ENCODE assay signal across 2 cellular contexts in genomic region chr20:822651-823325, GRCh38.
TF ChIP-seq lines count a peak whose summit lies in the region.

No MANE protein-coding gene starts in this region.

TF ChIP-seq in WTC11, 78 proteins besides CTCF, POLR2A, EP300 and RAD21:
- TF ChIP-seq ZNF416 (CRISPR knock-in tag; IDR thresholded peaks at IDR 0.05), result no peak
- TF ChIP-seq, protein P1, sequence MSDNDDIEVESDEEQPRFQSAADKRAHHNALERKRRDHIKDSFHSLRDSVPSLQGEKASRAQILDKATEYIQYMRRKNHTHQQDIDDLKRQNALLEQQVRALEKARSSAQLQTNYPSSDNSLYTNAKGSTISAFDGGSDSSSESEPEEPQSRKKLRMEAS (CRISPR knock-in tag; IDR thresholded peaks at IDR 0.05), result no peak
- no peak for TF ChIP-seq ZNF396 (CRISPR knock-in tag; IDR thresholded peaks at IDR 0.05; ENCODE audit: borderline replicate concordance)
- TF ChIP-seq, protein P2, sequence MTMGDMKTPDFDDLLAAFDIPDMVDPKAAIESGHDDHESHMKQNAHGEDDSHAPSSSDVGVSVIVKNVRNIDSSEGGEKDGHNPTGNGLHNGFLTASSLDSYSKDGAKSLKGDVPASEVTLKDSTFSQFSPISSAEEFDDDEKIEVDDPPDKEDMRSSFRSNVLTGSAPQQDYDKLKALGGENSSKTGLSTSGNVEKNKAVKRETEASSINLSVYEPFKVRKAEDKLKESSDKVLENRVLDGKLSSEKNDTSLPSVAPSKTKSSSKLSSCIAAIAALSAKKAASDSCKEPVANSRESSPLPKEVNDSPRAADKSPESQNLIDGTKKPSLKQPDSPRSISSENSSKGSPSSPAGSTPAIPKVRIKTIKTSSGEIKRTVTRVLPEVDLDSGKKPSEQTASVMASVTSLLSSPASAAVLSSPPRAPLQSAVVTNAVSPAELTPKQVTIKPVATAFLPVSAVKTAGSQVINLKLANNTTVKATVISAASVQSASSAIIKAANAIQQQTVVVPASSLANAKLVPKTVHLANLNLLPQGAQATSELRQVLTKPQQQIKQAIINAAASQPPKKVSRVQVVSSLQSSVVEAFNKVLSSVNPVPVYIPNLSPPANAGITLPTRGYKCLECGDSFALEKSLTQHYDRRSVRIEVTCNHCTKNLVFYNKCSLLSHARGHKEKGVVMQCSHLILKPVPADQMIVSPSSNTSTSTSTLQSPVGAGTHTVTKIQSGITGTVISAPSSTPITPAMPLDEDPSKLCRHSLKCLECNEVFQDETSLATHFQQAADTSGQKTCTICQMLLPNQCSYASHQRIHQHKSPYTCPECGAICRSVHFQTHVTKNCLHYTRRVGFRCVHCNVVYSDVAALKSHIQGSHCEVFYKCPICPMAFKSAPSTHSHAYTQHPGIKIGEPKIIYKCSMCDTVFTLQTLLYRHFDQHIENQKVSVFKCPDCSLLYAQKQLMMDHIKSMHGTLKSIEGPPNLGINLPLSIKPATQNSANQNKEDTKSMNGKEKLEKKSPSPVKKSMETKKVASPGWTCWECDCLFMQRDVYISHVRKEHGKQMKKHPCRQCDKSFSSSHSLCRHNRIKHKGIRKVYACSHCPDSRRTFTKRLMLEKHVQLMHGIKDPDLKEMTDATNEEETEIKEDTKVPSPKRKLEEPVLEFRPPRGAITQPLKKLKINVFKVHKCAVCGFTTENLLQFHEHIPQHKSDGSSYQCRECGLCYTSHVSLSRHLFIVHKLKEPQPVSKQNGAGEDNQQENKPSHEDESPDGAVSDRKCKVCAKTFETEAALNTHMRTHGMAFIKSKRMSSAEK (CRISPR knock-in tag; IDR thresholded peaks at IDR 0.05; ENCODE audit: borderline replicate concordance), result no peak
- no peak for TF ChIP-seq ZNF423 (CRISPR knock-in tag; IDR thresholded peaks at IDR 0.05)
TF ChIP-seq in WTC11: peak in this region for 0.

TF ChIP-seq in HepG2, 621 proteins besides CTCF, POLR2A, EP300 and RAD21 (continues in another document):
- TF ChIP-seq MAFF (IDR thresholded peaks at IDR 0.05; ENCODE audit: low read depth, low read length) (no peak), ZBTB14 (CRISPR knock-in tag; IDR thresholded peaks at IDR 0.05) (0 out of 2 replicates have a peak, but pooled peaks have one; percentile 23), ZNF782 (CRISPR knock-in tag; IDR thresholded peaks at IDR 0.05; ENCODE audit: borderline replicate concordance) (no peak), ZNF784 (CRISPR knock-in tag; IDR thresholded peaks at IDR 0.05; ENCODE audit: borderline replicate concordance) (no peak), ZFY (CRISPR knock-in tag; IDR thresholded peaks at IDR 0.05) (peak; percentile 22; the same call in 1 of the 2 replicates), GRHL1 (CRISPR knock-in tag; conservative IDR thresholded peaks at IDR 0.05) (no peak), ZNF17 (CRISPR knock-in tag; IDR thresholded peaks at IDR 0.05) (no peak), YY1 (IDR thresholded peaks at IDR 0.05; ENCODE audit: insufficient read depth, insufficient replicate concordance, low read depth, low read length) (no peak), ZNF713 (CRISPR knock-in tag; IDR thresholded peaks at IDR 0.05) (no peak), BCL3 (CRISPR knock-in tag; IDR thresholded peaks at IDR 0.05) (no peak), ZFP62 (CRISPR knock-in tag; IDR thresholded peaks at IDR 0.05) (no peak), KLF13 (CRISPR knock-in tag; IDR thresholded peaks at IDR 0.05) (no peak)
- TF ChIP-seq, protein P3, sequence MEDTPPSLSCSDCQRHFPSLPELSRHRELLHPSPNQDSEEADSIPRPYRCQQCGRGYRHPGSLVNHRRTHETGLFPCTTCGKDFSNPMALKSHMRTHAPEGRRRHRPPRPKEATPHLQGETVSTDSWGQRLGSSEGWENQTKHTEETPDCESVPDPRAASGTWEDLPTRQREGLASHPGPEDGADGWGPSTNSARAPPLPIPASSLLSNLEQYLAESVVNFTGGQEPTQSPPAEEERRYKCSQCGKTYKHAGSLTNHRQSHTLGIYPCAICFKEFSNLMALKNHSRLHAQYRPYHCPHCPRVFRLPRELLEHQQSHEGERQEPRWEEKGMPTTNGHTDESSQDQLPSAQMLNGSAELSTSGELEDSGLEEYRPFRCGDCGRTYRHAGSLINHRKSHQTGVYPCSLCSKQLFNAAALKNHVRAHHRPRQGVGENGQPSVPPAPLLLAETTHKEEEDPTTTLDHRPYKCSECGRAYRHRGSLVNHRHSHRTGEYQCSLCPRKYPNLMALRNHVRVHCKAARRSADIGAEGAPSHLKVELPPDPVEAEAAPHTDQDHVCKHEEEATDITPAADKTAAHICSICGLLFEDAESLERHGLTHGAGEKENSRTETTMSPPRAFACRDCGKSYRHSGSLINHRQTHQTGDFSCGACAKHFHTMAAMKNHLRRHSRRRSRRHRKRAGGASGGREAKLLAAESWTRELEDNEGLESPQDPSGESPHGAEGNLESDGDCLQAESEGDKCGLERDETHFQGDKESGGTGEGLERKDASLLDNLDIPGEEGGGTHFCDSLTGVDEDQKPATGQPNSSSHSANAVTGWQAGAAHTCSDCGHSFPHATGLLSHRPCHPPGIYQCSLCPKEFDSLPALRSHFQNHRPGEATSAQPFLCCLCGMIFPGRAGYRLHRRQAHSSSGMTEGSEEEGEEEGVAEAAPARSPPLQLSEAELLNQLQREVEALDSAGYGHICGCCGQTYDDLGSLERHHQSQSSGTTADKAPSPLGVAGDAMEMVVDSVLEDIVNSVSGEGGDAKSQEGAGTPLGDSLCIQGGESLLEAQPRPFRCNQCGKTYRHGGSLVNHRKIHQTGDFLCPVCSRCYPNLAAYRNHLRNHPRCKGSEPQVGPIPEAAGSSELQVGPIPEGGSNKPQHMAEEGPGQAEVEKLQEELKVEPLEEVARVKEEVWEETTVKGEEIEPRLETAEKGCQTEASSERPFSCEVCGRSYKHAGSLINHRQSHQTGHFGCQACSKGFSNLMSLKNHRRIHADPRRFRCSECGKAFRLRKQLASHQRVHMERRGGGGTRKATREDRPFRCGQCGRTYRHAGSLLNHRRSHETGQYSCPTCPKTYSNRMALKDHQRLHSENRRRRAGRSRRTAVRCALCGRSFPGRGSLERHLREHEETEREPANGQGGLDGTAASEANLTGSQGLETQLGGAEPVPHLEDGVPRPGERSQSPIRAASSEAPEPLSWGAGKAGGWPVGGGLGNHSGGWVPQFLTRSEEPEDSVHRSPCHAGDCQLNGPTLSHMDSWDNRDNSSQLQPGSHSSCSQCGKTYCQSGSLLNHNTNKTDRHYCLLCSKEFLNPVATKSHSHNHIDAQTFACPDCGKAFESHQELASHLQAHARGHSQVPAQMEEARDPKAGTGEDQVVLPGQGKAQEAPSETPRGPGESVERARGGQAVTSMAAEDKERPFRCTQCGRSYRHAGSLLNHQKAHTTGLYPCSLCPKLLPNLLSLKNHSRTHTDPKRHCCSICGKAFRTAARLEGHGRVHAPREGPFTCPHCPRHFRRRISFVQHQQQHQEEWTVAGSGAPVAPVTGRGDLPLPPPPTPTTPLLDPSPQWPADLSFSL (CRISPR knock-in tag; IDR thresholded peaks at IDR 0.05), result no peak
- TF ChIP-seq, protein P4, sequence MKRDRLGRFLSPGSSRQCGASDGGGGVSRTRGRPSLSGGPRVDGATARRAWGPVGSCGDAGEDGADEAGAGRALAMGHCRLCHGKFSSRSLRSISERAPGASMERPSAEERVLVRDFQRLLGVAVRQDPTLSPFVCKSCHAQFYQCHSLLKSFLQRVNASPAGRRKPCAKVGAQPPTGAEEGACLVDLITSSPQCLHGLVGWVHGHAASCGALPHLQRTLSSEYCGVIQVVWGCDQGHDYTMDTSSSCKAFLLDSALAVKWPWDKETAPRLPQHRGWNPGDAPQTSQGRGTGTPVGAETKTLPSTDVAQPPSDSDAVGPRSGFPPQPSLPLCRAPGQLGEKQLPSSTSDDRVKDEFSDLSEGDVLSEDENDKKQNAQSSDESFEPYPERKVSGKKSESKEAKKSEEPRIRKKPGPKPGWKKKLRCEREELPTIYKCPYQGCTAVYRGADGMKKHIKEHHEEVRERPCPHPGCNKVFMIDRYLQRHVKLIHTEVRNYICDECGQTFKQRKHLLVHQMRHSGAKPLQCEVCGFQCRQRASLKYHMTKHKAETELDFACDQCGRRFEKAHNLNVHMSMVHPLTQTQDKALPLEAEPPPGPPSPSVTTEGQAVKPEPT (CRISPR knock-in tag; IDR thresholded peaks at IDR 0.05; ENCODE audit: low read depth), result no peak
- TF ChIP-seq, protein P5, sequence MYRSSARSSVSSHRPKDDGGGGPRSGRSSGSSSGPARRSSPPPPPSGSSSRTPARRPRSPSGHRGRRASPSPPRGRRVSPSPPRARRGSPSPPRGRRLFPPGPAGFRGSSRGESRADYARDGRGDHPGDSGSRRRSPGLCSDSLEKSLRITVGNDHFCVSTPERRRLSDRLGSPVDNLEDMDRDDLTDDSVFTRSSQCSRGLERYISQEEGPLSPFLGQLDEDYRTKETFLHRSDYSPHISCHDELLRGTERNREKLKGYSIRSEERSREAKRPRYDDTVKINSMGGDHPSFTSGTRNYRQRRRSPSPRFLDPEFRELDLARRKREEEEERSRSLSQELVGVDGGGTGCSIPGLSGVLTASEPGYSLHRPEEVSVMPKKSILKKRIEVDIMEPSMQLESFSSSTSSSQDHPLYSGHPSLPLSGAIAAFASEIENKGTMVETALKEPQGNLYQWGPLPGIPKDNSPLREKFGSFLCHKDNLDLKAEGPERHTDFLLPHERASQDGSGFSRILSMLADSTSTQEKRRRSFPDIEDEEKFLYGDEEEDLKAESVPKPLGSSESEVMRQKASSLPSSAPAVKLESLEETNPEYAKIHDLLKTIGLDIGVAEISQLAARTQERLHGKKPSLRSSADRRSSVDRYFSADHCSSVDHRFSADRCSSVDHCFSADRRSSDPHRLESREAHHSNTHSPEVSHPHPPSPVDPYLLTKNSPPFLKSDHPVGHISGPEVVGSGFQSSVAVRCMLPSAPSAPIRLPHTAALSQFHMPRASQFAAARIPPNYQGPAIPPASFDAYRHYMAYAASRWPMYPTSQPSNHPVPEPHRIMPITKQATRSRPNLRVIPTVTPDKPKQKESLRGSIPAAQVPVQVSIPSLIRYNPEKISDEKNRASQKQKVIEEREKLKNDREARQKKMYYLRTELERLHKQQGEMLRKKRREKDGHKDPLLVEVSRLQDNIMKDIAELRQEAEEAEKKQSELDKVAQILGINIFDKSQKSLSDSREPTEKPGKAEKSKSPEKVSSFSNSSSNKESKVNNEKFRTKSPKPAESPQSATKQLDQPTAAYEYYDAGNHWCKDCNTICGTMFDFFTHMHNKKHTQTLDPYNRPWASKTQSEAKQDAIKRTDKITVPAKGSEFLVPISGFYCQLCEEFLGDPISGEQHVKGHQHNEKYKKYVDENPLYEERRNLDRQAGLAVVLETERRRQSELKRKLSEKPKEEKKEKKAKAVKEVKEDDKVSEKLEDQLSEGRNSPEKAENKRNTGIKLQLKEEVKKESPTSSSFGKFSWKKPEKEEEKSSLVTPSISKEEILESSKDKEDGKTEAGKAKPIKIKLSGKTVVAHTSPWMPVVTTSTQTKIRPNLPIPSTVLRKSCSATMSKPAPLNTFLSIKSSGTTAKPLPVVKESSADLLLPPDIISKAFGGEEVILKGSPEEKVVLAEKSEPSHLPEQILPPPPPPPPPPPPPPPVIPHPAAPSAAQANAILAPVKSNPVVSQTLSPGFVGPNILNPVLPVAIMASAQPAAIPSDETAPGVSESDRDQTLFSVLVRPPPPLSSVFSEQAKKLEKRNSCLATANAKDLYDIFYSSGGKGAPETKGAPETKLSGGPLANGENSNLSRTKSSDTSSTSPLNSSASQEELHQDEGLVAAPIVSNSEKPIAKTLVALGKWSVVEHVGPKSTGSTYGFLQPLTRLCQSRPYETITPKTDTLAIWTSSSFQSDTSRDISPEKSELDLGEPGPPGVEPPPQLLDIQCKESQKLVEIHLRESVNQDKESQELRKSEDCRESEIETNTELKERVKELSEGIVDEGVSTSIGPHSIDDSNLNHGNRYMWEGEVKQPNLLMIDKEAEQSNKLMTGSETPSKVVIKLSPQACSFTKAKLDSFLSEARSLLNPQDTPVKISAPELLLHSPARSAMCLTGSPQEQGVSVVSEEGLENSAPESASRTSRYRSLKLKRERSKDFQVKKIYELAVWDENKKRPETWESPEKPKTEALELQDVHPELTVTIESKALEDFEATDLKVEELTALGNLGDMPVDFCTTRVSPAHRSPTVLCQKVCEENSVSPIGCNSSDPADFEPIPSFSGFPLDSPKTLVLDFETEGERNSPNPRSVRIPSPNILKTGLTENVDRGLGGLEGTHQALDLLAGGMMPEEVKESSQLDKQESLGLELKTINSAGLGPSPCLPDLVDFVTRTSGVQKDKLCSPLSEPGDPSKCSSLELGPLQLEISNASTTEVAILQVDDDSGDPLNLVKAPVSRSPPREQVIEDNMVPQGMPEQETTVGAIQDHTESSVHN (CRISPR knock-in tag; IDR thresholded peaks at IDR 0.05), result 0 out of 2 replicates have a peak, but pooled peaks have one; percentile 12
- TF ChIP-seq, protein P1 (IDR thresholded peaks at IDR 0.05), result no peak
